ENCODE assay signal across 8 cellular contexts in the genomic region with DNA sequence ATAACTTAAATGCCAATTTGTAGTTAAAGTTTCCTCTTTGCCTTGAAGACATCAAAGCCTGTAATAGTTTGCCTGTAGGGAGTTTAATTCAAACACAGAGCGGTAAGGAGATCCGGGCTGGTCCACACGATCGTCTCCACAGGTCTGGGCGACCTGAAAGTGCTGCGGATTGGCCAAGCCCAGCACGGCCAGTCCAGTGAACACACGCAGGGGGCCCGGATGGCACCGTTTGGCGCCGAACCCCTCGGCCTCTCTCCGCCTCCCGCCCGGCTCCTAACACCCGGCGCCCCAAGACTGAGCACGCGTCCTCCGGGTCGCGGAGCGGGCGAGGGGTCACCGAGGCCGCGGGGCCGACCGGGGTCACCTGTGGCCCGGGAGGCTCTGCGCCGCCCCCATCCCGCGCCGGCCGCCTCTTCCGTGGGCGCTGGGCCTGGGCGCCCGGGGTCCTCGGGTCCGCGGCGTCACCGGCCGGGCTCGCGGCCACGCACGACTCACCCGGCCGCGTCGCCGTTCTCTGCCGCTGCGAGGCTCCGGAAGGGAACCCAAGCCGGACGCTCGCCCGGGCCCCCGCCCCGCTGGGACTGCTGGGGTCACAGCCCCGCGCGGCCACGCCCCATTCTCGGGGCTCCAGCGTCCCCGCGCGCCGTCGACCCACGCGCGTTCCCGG. TPM values are rescaled to one million over a fixed set of nuclear protein-coding genes. Genes with fewer than 3 reads are reported as not detected.
DNase-seq lines count a peak whose midpoint lies in the region; ATAC-seq and TF ChIP-seq lines count a peak whose summit lies in the region.

No MANE protein-coding gene starts in this region.

- intact Hi-C loops in transverse colon (cut with DNase I; ENCODE audit: low total_unique reads), result no loop called here

- H3K9me3 Mint-ChIP-seq in activated naive CD4-positive, alpha-beta T cell treated with anti-CD3 and anti-CD28 coated beads, Interleukin-2, amount 50 U/mL, for 72 hours, result peaks cover 0 to 4% of the 10 kb centered on the region in 2 donors

- H3K4me1 ChIP-seq in SJSA1 (replicated peaks) (peaks cover 47% of the 10 kb centered on the region), neuron (ENCODE audit: insufficient read depth, low read length) (peaks cover 11% of the 10 kb centered on the region), transverse colon (peaks cover 0 to 36% (median 15%) of the 10 kb centered on the region in 4 donors)

- no peak for TF ChIP-seq CTCF in transverse colon (IDR thresholded peaks at IDR 0.05)

- ATAC-seq in activated naive CD4-positive, alpha-beta T cell treated with anti-CD3 and anti-CD28 coated beads, Interleukin-2, amount 50 U/mL, for 72 hours, result peak; percentile 79 to 88

- H3K27ac Mint-ChIP-seq in activated naive CD4-positive, alpha-beta T cell treated with anti-CD3 and anti-CD28 coated beads, Interleukin-2, amount 50 U/mL, for 72 hours, result peak overlapping the region; percentile 57 to 82

- whole genome bisulfite sequencing in transverse colon (ENCODE audit: low coverage in 1 of 2), 2 donors, result 0 to 3% methylated on average over 4 to 26 of the region's 80 CpGs

- H3K36me3 ChIP-seq in SJSA1 (peaks cover 25% of the 10 kb centered on the region), neuron (ENCODE audit: insufficient read depth, low read length) (no peaks in the 10 kb centered on the region), transverse colon (no peaks in the 10 kb centered on the region)

- no peak for TF ChIP-seq POLR2A in transverse colon (IDR thresholded peaks at IDR 0.05)

- H3K27ac ChIP-seq in SJSA1 (peak overlapping the region; percentile 88), transverse colon (peak overlapping the region; percentile 97 to 99 (median 98))

- no peak for TF ChIP-seq EP300 in transverse colon (IDR thresholded peaks at IDR 0.05; ENCODE audit: low read depth)

- peak overlapping the region; percentile 13 for H2AFZ ChIP-seq in neuron (ENCODE audit: low read depth, low read length)

- H3K36me3 Mint-ChIP-seq in activated naive CD4-positive, alpha-beta T cell treated with anti-CD3 and anti-CD28 coated beads, Interleukin-2, amount 50 U/mL, for 72 hours, result peaks cover 5 to 20% of the 10 kb centered on the region in 2 donors

- H3K9me3 ChIP-seq in SJSA1 (replicated peaks) (0 out of 2 replicates have a peak, but pooled peaks cover 3% of the 10 kb centered on the region), neuron (ENCODE audit: low read length) (peaks cover 2% of the 10 kb centered on the region), transverse colon (no peaks in the 10 kb centered on the region)

- DNase-seq in NCI-H146 (lab: John Stamatoyannopoulos, UW) (peak; percentile 24), NCI-H146 treated with DMSO at 0.1 percent for 48 hours (lab: John Stamatoyannopoulos, UW; ENCODE audit: unreplicated experiment) (no peak), SJSA1 (ENCODE audit: low read depth in 1 of 2, low spot score in 2 of 2) (peak; percentile 60 to 66), glomerular visceral epithelial cell (ENCODE audit: extremely low spot score) (peak; percentile 61), transverse colon (peak; percentile 80), NCI-H446 treated with DMSO at 0.1 percent for 48 hours (lab: John Stamatoyannopoulos, UW) (no peak)
- DNase-seq in activated naive CD4-positive, alpha-beta T cell treated with anti-CD3 and anti-CD28 coated beads, Interleukin-2, amount 50 U/mL, for 72 hours (ENCODE audit: low spot score in 2 of 2), result peak; percentile 62 to 65

- H3K27me3 ChIP-seq in SJSA1 (replicated peaks) (no peaks in the 10 kb centered on the region), neuron (ENCODE audit: insufficient read depth, low read length) (no peaks in the 10 kb centered on the region), transverse colon (no peaks in the 10 kb centered on the region)

- H3K4me3 ChIP-seq in SJSA1 (peak overlapping the region; percentile 90), neuron (ENCODE audit: low read length) (peak overlapping the region; percentile 53), transverse colon (peak overlapping the region; percentile 83 to 94 (median 92))

- in situ Hi-C loops in transverse colon (cut with MboI; ENCODE audit: low pct_ligation_motif_present in 1 of 4, low pct_unique_long_range_greater_than_20kb in 1 of 4, low sequenced_read_pairs in 3 of 4), result no loop called here

RNA-seq across cellular contexts. Expression of gene SERPINB6, which starts 0.5 kb away (rescaled TPM):
- 130 and 144 TPM in 2 replicates for total RNA-seq in SJSA1 (2014; rRNA removed; shearing (Covaris generic))
- 10 to 100 TPM; 11.1 to 78.4 TPM for total RNA-seq in activated naive CD4-positive, alpha-beta T cell treated with anti-CD3 and anti-CD28 coated beads, Interleukin-2, amount 50 U/mL, for 72 hours
- 100 to 1,000 TPM; 134 to 276 (median 170) TPM for total RNA-seq in transverse colon

RNA-seq across cellular contexts. Expression of gene NQO2, which starts 28.8 kb away (rescaled TPM):
- total RNA-seq in SJSA1 (2014; rRNA removed; shearing (Covaris generic)), result 44.9 and 47.1 TPM in 2 replicates
- total RNA-seq in activated naive CD4-positive, alpha-beta T cell treated with anti-CD3 and anti-CD28 coated beads, Interleukin-2, amount 50 U/mL, for 72 hours, result 10 to 100 TPM; 33.4 to 37.5 TPM
- total RNA-seq in transverse colon, result 1 to 10 TPM in 3 of 4 donors, under 1 TPM in 1; 1.00 to 9.7 (median 7.2) TPM

Comparison
In these comparisons a context has a peak if more than half of its experiments do, and no peak if none do; other contexts are left out.
1. DNase-seq: peak in NCI-H146 (single experiment), SJSA1 (2 of 2), activated naive CD4-positive, alpha-beta T cell treated with anti-CD3 and anti-CD28 coated beads, Interleukin-2, amount 50 U/mL, for 72 hours (2 of 2), glomerular visceral epithelial cell (single experiment) and transverse colon (single experiment); none in NCI-H146 treated with DMSO at 0.1 percent for 48 hours (single experiment) and NCI-H446 treated with DMSO at 0.1 percent for 48 hours (single experiment).
2. Peak in every context shown above with its lines, with median percentiles within 50 percentile points of each other: H3K4me3 ChIP-seq.